ENCODE assay signal across 23 cellular contexts in the genomic region with DNA sequence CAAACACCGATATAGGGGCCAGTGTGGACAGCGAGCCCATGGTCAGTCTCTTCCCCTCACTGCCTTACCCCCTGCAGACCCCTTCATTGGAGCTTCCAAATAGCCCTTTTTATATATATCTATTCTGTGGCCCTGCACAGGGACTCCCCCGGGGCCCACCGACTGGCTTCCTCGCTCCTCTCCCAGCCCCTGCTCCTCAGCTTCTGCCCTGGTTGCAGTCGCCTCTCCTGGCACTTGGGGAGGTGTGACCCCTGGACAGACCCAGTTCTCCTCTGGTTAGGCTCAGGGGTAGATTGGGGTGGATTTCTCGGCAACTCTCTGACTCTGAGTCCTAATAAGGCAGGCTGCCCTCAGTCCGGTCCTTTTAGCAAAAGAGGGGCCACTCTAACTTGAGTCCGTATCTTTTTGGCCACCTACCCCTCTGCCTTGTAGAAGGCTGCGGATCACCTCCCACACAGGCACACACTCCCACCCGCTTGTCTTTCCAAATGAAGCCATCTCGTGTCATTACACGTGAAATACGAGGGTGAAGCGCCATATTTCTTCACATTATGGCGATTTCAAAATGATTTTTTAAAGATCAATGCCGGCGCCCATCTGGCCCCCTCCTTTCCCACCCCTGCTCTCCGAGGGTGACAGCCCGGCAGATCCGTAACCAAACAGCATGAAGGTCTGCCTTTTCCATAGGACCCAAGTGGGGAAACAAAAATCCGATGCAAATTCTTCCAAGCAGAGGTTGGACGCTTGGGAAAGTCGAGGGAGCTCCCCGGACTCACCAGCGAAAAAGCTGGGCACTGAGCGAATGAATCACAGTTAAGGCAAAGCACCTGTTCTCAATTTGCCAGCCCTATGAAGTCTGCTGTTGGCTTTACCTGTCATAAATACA. TPM values are rescaled to one million over a fixed set of nuclear protein-coding genes. Genes with fewer than 3 reads are reported as not detected.
A peak's percentile ranks its signal among the peaks of the same experiment; 100 is the strongest.
DNase-seq lines count a peak whose midpoint lies in the region; ATAC-seq and TF ChIP-seq lines count a peak whose summit lies in the region.
"Had no signal": no experiment of that assay in that cellular context is flagged by ENCODE, and none has a peak within 500 bp of the region (broad histone marks: within the 10 kb centered on the region; RNA-seq: fewer than 3 reads in every experiment).

No MANE protein-coding gene starts in this region.

- H3K4me3 ChIP-seq in GM23338 (no peak overlapping the region), Loucy (ENCODE audit: low read length, poor library complexity, severe bottlenecking) (peak overlapping the region; percentile 89)
- H3K4me3 ChIP-seq: body of pancreas had no signal

- H3K9me3 ChIP-seq in Loucy (ENCODE audit: insufficient read depth, low read depth, low read length): no peaks in the 10 kb centered on the region
- H3K9me3 ChIP-seq: body of pancreas had no signal

- TF ChIP-seq CTCF in GM23338 (conservative IDR thresholded peaks at IDR 0.05; ENCODE audit: low read depth in 2 of 2): no peak
- no peak for TF ChIP-seq CTCF in Loucy (conservative IDR thresholded peaks at IDR 0.05; ENCODE audit: low read length)

- peak overlapping the region; percentile 98 for H3K9ac ChIP-seq in Loucy (ENCODE audit: low read depth, low read length, poor library complexity, severe bottlenecking)

- no peak overlapping the region for H3K4me3 Mint-ChIP-seq in GM23338
- H3K4me3 Mint-ChIP-seq: HFFc6 had no signal

- H3K27ac Mint-ChIP-seq in GM23338: no peak overlapping the region
- H3K27ac Mint-ChIP-seq: activated CD4-positive, alpha-beta T cell treated with anti-CD3 and anti-CD28 coated beads, Interleukin-2, amount 10 ng/mL, durations not matched to agents 24 days and 14 days; activated naive CD8-positive, alpha-beta T cell treated with anti-CD3 and anti-CD28 coated beads, Interleukin-2, amount 10 ng/mL, durations not matched to agents 7 days and 5 days; HFFc6; progenitor cell of endocrine pancreas; T-helper 1 cell treated with Interleukin-12 subunit alpha and Interleukin-12 subunit beta and Interleukin-4 antibody, amounts not matched to agents 30 μg/mL and 1 μg/mL, for 36 hours had no signal

- H3K4me2 ChIP-seq in GM23338 (no peak overlapping the region), Loucy (ENCODE audit: low read depth, low read length, poor library complexity, severe bottlenecking) (peak overlapping the region; percentile 95)

- ATAC-seq in GM23338: no peak
- ATAC-seq in sciatic nerve: no peak
- ATAC-seq in HG03469 (IDR thresholded peaks at IDR 0.05; ENCODE audit: unreplicated experiment): no peak
- ATAC-seq: activated T-helper 17 cell treated with anti-CD3 and anti-CD28 coated beads, Interleukin-2, amount 50 U/mL, for 72 hours; body of pancreas; esophagus mucosa had no signal

- no peaks in the 10 kb centered on the region; the same call in 2 of the 3 replicates for H3K36me3 Mint-ChIP-seq in GM23338 (ENCODE audit: low read depth)
- H3K36me3 Mint-ChIP-seq: activated naive CD8-positive, alpha-beta T cell treated with anti-CD3 and anti-CD28 coated beads, Interleukin-2, amount 10 ng/mL, durations not matched to agents 7 days and 5 days had no signal

- intact Hi-C loops in sciatic nerve (cut with DNase I): no loop called here

- H3K27me3 ChIP-seq in GM23338 (ENCODE audit: insufficient read depth) (peaks cover 100% of the 10 kb centered on the region), Loucy (ENCODE audit: insufficient read depth, low read length, poor library complexity, severe bottlenecking) (peaks cover 25% of the 10 kb centered on the region)

- H3K79me2 ChIP-seq in GM23338 (replicated peaks; ENCODE audit: insufficient read depth) (no peaks in the 10 kb centered on the region), Loucy (ENCODE audit: insufficient read depth, low read length) (peaks cover 98% of the 10 kb centered on the region)

- no peaks in the 10 kb centered on the region; the same call in 1 of the 3 replicates for H3K9me3 Mint-ChIP-seq in GM23338
- H3K9me3 Mint-ChIP-seq: activated CD4-positive, alpha-beta T cell treated with anti-CD3 and anti-CD28 coated beads, Interleukin-2, amount 10 ng/mL, durations not matched to agents 24 days and 14 days; activated naive CD8-positive, alpha-beta T cell treated with anti-CD3 and anti-CD28 coated beads, Interleukin-2, amount 10 ng/mL, durations not matched to agents 7 days and 5 days; activated T-helper 17 cell treated with anti-CD3 and anti-CD28 coated beads, Interleukin-2, amount 50 U/mL, for 72 hours; HFFc6; T-helper 1 cell treated with Interleukin-12 subunit alpha and Interleukin-12 subunit beta and Interleukin-4 antibody, amounts not matched to agents 30 μg/mL and 1 μg/mL, for 36 hours had no signal

- H3K36me3 ChIP-seq in GM23338 (ENCODE audit: insufficient read depth): no peaks in the 10 kb centered on the region
- no peaks in the 10 kb centered on the region for H3K36me3 ChIP-seq in Loucy (ENCODE audit: insufficient read depth, low read length)

- peaks cover 97% of the 10 kb centered on the region for H3K27me3 Mint-ChIP-seq in GM23338 (ENCODE audit: insufficient read depth, low read depth, poor library complexity)

- no peak overlapping the region for H2AFZ ChIP-seq in GM23338
- H2AFZ ChIP-seq in Loucy (ENCODE audit: low read length): no peak overlapping the region

- in situ Hi-C loops in G401 (cut with HindIII; ENCODE audit: low sequenced_read_pairs): no loop called here

- H4K20me1 ChIP-seq in GM23338 (replicated peaks; ENCODE audit: insufficient read depth) (peaks cover 61% of the 10 kb centered on the region), Loucy (ENCODE audit: insufficient read depth, low read length, poor library complexity, severe bottlenecking) (peaks cover 19% of the 10 kb centered on the region)

- H3K4me1 Mint-ChIP-seq in GM23338: peaks cover 13% of the 10 kb centered on the region

- DNase-seq in GM23338 (ENCODE audit: low spot score): no peak
- peak; percentile 48 for DNase-seq in islet precursor cell
- DNase-seq in sciatic nerve (ENCODE audit: low spot score): peak; percentile 14
- DNase-seq in RKO (ENCODE audit: low spot score): no peak
- no peak for DNase-seq in G401 (ENCODE audit: low spot score)
- DNase-seq: activated CD4-positive, alpha-beta T cell treated with anti-CD3 and anti-CD28 coated beads, Interleukin-2, amount 10 ng/mL, durations not matched to agents 24 days and 14 days; activated naive CD8-positive, alpha-beta T cell treated with anti-CD3 and anti-CD28 coated beads, Interleukin-2, amount 10 ng/mL, durations not matched to agents 7 days and 5 days; body of pancreas; effector CD8-positive, alpha-beta T cell; HFFc6; kidney; mammary epithelial cell; NCI-H1105 treated with DMSO at 0.1 percent for 48 hours; NCI-H2081 treated with DMSO at 0.1 percent for 48 hours had no signal

- H3F3A ChIP-seq in GM23338 (replicated peaks; ENCODE audit: low read depth) (peaks cover 43% of the 10 kb centered on the region), Loucy (ENCODE audit: low read depth) (no peaks in the 10 kb centered on the region)

- H3K27ac ChIP-seq in GM23338 (ENCODE audit: low read depth): no peak overlapping the region
- H3K27ac ChIP-seq: body of pancreas, VCaP had no signal

- peaks cover 31% of the 10 kb centered on the region for H3K4me1 ChIP-seq in GM23338 (ENCODE audit: insufficient read depth)
- peaks cover 47% of the 10 kb centered on the region for H3K4me1 ChIP-seq in Loucy (ENCODE audit: insufficient read depth, low read length, poor library complexity, severe bottlenecking)

- H3K9me2 ChIP-seq in GM23338 (ENCODE audit: insufficient read depth) (no peaks in the 10 kb centered on the region), Loucy (replicated peaks; ENCODE audit: low read depth, low read length) (no peaks in the 10 kb centered on the region)

TF ChIP-seq in GM23338, 12 proteins besides CTCF, POLR2A, EP300 and RAD21:
- TF ChIP-seq EZH2 (IDR thresholded peaks at IDR 0.05; ENCODE audit: low read depth, unreplicated experiment) (peak; percentile 70), ZNF331 (CRISPR knock-in tag; IDR thresholded peaks at IDR 0.05; ENCODE audit: low read depth) (no peak)

RNA-seq across cellular contexts. Expression of gene HOXB9, which starts 1.7 kb away (rescaled TPM):
- not detected in 2 replicates for total RNA-seq in GM23338 (2014; rRNA removed; shearing (Covaris generic))
- polyA plus RNA-seq in GM23338 (2016; fragmentation: Nextera tagmentation; extraction: Ambion mirVana): not detected in 2 replicates
- total RNA-seq in sciatic nerve: 0.18 TPM
- total RNA-seq in G401 (2014; rRNA removed; shearing (Covaris generic)): 1.8 and 4.1 TPM in 2 replicates
- total RNA-seq: body of pancreas, esophagus mucosa, frontal cortex, HFFc6, progenitor cell of endocrine pancreas, temporal lobe had no signal
- polyA plus RNA-seq: mammary epithelial cell had no signal

RNA-seq across cellular contexts. Expression of gene HOXB8, which starts 12.8 kb away (rescaled TPM):
- not detected in 2 replicates for total RNA-seq in GM23338 (2014; rRNA removed; shearing (Covaris generic))
- not detected in 2 replicates for polyA plus RNA-seq in GM23338 (2016; fragmentation: Nextera tagmentation; extraction: Ambion mirVana)
- 0.98 TPM for total RNA-seq in sciatic nerve
- total RNA-seq in G401 (2014; rRNA removed; shearing (Covaris generic)): 0.10 TPM in 1 of 2 replicates, not detected in the other
- total RNA-seq: activated CD4-positive, alpha-beta T cell treated with anti-CD3 and anti-CD28 coated beads, Interleukin-2, amount 10 ng/mL, durations not matched to agents 24 days and 14 days; activated naive CD8-positive, alpha-beta T cell treated with anti-CD3 and anti-CD28 coated beads, Interleukin-2, amount 10 ng/mL, durations not matched to agents 7 days and 5 days; activated T-helper 17 cell treated with anti-CD3 and anti-CD28 coated beads, Interleukin-2, amount 50 U/mL, for 72 hours; body of pancreas; esophagus mucosa; frontal cortex; HFFc6; mammary epithelial cell had no signal
- polyA plus RNA-seq: mammary epithelial cell had no signal

RNA-seq across cellular contexts. Expression of gene HOXB7, which starts 17.1 kb away (rescaled TPM):
- not detected in 2 replicates for total RNA-seq in GM23338 (2014; rRNA removed; shearing (Covaris generic))
- polyA plus RNA-seq in GM23338 (2016; fragmentation: Nextera tagmentation; extraction: Ambion mirVana): not detected in 2 replicates
- 8.1 TPM for total RNA-seq in sciatic nerve
- 9.1 and 12.8 TPM in 2 replicates for total RNA-seq in G401 (2014; rRNA removed; shearing (Covaris generic))
- total RNA-seq: frontal cortex, HFFc6, mammary epithelial cell, temporal lobe had no signal

RNA-seq across cellular contexts. Expression of gene HOXB6, which starts 23.1 kb away (rescaled TPM):
- total RNA-seq in GM23338 (2014; rRNA removed; shearing (Covaris generic)): not detected in 2 replicates
- polyA plus RNA-seq in GM23338 (2016; fragmentation: Nextera tagmentation; extraction: Ambion mirVana): not detected in 2 replicates
- total RNA-seq in sciatic nerve: 6.3 TPM
- 0.92 and 2.0 TPM in 2 replicates for total RNA-seq in G401 (2014; rRNA removed; shearing (Covaris generic))
- total RNA-seq: activated naive CD8-positive, alpha-beta T cell treated with anti-CD3 and anti-CD28 coated beads, Interleukin-2, amount 10 ng/mL, durations not matched to agents 7 days and 5 days; frontal cortex; HFFc6; temporal lobe had no signal

RNA-seq across cellular contexts. Expression of gene HOXB5, which starts 34.3 kb away (rescaled TPM):
- total RNA-seq in GM23338 (2014; rRNA removed; shearing (Covaris generic)): not detected in 2 replicates
- polyA plus RNA-seq in GM23338 (2016; fragmentation: Nextera tagmentation; extraction: Ambion mirVana): not detected in 2 replicates
- total RNA-seq in sciatic nerve: 2.4 TPM
- 1.7 TPM in 1 of 2 replicates, not detected in the other for total RNA-seq in G401 (2014; rRNA removed; shearing (Covaris generic))
- total RNA-seq: activated CD4-positive, alpha-beta T cell treated with anti-CD3 and anti-CD28 coated beads, Interleukin-2, amount 10 ng/mL, durations not matched to agents 24 days and 14 days; activated naive CD8-positive, alpha-beta T cell treated with anti-CD3 and anti-CD28 coated beads, Interleukin-2, amount 10 ng/mL, durations not matched to agents 7 days and 5 days; activated T-helper 17 cell treated with anti-CD3 and anti-CD28 coated beads, Interleukin-2, amount 50 U/mL, for 72 hours; frontal cortex; HFFc6; mammary epithelial cell; temporal lobe had no signal
- polyA plus RNA-seq: mammary epithelial cell had no signal

Comparison
In these comparisons a context has a peak if more than half of its experiments do, and no peak if none do; other contexts are left out.
1. DNase-seq: peak in islet precursor cell (single experiment) and sciatic nerve (single experiment); none in GM23338 (single experiment), RKO (single experiment) and G401 (single experiment).